8 cellular contexts compared by ENCODE assay signal in genomic region chr3:177427540-177427939, GRCh38.
DNase-seq lines count a peak whose midpoint lies in the region; ATAC-seq and TF ChIP-seq lines count a peak whose summit lies in the region.

No MANE protein-coding gene starts in this region.

- no peak overlapping the region for H3K4me3 ChIP-seq in heart right ventricle

- intact Hi-C loops in heart right ventricle (cut with DNase I), result no loop called here

- peak; percentile 10 for ATAC-seq in HG02610 (IDR thresholded peaks at IDR 0.05; ENCODE audit: unreplicated experiment)
- no peak for ATAC-seq in heart right ventricle

- TF ChIP-seq CTCF in heart right ventricle (IDR thresholded peaks at IDR 0.05), result no peak

- no peaks in the 10 kb centered on the region for H3K27me3 ChIP-seq in heart right ventricle

- peak overlapping the region in 1 of 10 donors; percentile 65 for H3K27ac ChIP-seq in heart right ventricle

- no peaks in the 10 kb centered on the region for H3K9me3 ChIP-seq in heart right ventricle

- DNase-seq in GM03348 (ENCODE audit: low spot score) (peak; percentile 37), RPMI7951 (ENCODE audit: low read depth) (peak; percentile 64), iris pigment epithelial cell (ENCODE audit: low read depth) (peak; percentile 74), cerebellar nuclear complex (lab: John Stamatoyannopoulos, UW) (no peak), NCI-H2196 treated with DMSO at 0.1 percent for 48 hours (lab: John Stamatoyannopoulos, UW; ENCODE audit: unreplicated experiment) (no peak), heart right ventricle (no peak), kidney glomerular epithelial cell (lab: John Stamatoyannopoulos, UW) (no peak)

- no peaks in the 10 kb centered on the region for H3K36me3 ChIP-seq in heart right ventricle

- H3K4me1 ChIP-seq in heart right ventricle, result peaks cover 0 to 53% (median 6%) of the 10 kb centered on the region in 9 donors

- 63 to 69% methylated on average over 1 of the region's 1 CpG for WGBS in heart right ventricle, 2 donors

Comparison
In these comparisons a context has a peak if more than half of its experiments do, and no peak if none do; other contexts are left out.
1. DNase-seq: peak in GM03348 (single experiment), RPMI7951 (single experiment) and iris pigment epithelial cell (single experiment); none in cerebellar nuclear complex (0 of 2), NCI-H2196 treated with DMSO at 0.1 percent for 48 hours (single experiment), heart right ventricle (0 of 2) and kidney glomerular epithelial cell (single experiment).